Comparison of ENCODE assay signal across 10 cellular contexts in genomic region chr4:118032691-118033090, GRCh38. TPM values are rescaled to one million over a fixed set of nuclear protein-coding genes. Genes with fewer than 3 reads are reported as not detected.
DNase-seq lines count a peak whose midpoint lies in the region; ATAC-seq and TF ChIP-seq lines count a peak whose summit lies in the region.
"Had no signal": no experiment of that assay in that cellular context is flagged by ENCODE, and none has a peak within 500 bp of the region (broad histone marks: within the 10 kb centered on the region; RNA-seq: fewer than 3 reads in every experiment).

No MANE protein-coding gene starts in this region.

- peak overlapping the region; percentile 62; the same call in 1 of the 2 replicates for H3K4me3 ChIP-seq in H7 (ENCODE audit: insufficient read depth, low read depth, low read length)
- no peak overlapping the region for H3K4me3 ChIP-seq in adrenal gland

- peak; percentile 45 for DNase-seq in A172 (ENCODE audit: low spot score)
- DNase-seq in H7: peak; percentile 11
- peak; percentile 30 for DNase-seq in SW480 (ENCODE audit: low spot score)
- DNase-seq in iPS-NIHi11 (ENCODE audit: low spot score): peak; percentile 39
- DNase-seq in NCI-H2196 treated with DMSO at 0.1 percent for 48 hours (lab: John Stamatoyannopoulos, UW; ENCODE audit: unreplicated experiment): no peak
- no peak for DNase-seq in adrenal gland
- no peak for DNase-seq in DMS153 treated with DMSO at 0.1 percent for 48 hours (lab: John Stamatoyannopoulos, UW; ENCODE audit: unreplicated experiment)
- DNase-seq: activated B cell treated with CpG ODN at 0.5 μM for 24 hours had no signal

- H3K36me3 ChIP-seq in H7 (replicated peaks; ENCODE audit: control insufficient read depth, insufficient read depth, low read length) (no peaks in the 10 kb centered on the region), adrenal gland (replicated peaks in 1 of 2) (no peaks in the 10 kb centered on the region)

- 72 to 81% (median 76%) methylated on average over 2 of the region's 2 CpGs for WGBS in adrenal gland, 4 donors

- H3K27ac ChIP-seq in adrenal gland: no peak overlapping the region

- peaks cover 2% of the 10 kb centered on the region; the same call in 1 of the 2 replicates for H3K27me3 ChIP-seq in H7 (ENCODE audit: control insufficient read depth, insufficient read depth, low read length)
- H3K27me3 ChIP-seq in adrenal gland: peaks cover 28% of the 10 kb centered on the region

- TF ChIP-seq POLR2A in adrenal gland (IDR thresholded peaks at IDR 0.05): no peak

- ATAC-seq in GM19328 (IDR thresholded peaks at IDR 0.05; ENCODE audit: unreplicated experiment): no peak
- ATAC-seq: stimulated activated effector memory CD8-positive, alpha-beta T cell treated with anti-CD3 and anti-CD28 coated beads, Interleukin-12 subunit alpha, Interleukin-12 subunit beta, amount 100 ng/mL, for 72 hours had no signal

- no peak for TF ChIP-seq CTCF in adrenal gland (IDR thresholded peaks at IDR 0.05)

- intact Hi-C loops in adrenal gland (cut with DNase I): no loop called here

- peaks cover 3 to 4% of the 10 kb centered on the region in 2 donors for H3K4me1 ChIP-seq in adrenal gland (replicated peaks in 1 of 2)

- no peaks in the 10 kb centered on the region for H3K9me3 ChIP-seq in adrenal gland (replicated peaks in 1 of 3)

RNA-seq across cellular contexts. Expression of gene NDST3, which starts 1.6 kb away (rescaled TPM):
- 0.74 and 1.7 TPM in 2 replicates for total RNA-seq in A172 (2014; rRNA removed; shearing (Covaris generic))
- total RNA-seq in H7 (2014; rRNA removed; shearing (Covaris generic)): 0.07 and 0.11 TPM in 2 replicates
- under 1 TPM in 5 of 8 donors, not detected in 3; 0.14 to 0.39 (median 0.20) TPM for total RNA-seq in adrenal gland
- polyA plus RNA-seq in adrenal gland: under 1 TPM; 0.10 to 0.70 (median 0.40) TPM
- total RNA-seq: activated B cell treated with CpG ODN at 0.5 μM for 24 hours had no signal

Comparison
In these comparisons a context has a peak if more than half of its experiments do, and no peak if none do; other contexts are left out.
1. DNase-seq: peak in A172 (single experiment), H7 (single experiment), SW480 (single experiment) and iPS-NIHi11 (single experiment); none in NCI-H2196 treated with DMSO at 0.1 percent for 48 hours (single experiment), adrenal gland (0 of 7) and DMS153 treated with DMSO at 0.1 percent for 48 hours (single experiment).